ENCODE assay signal across 24 cellular contexts in genomic region chr7:127783267-127783559, GRCh38.
"Had no signal": no experiment of that assay in that cellular context is flagged by ENCODE, and none has a peak within 500 bp of the region (broad histone marks: within the 10 kb centered on the region; RNA-seq: fewer than 3 reads in every experiment).

No MANE protein-coding gene starts in this region.

- H3K9me3 Mint-ChIP-seq: activated CD4-positive, alpha-beta T cell treated with anti-CD3 and anti-CD28 coated beads, Interleukin-2, amount 10 ng/mL, durations not matched to agents 24 days and 14 days; central memory CD8-positive, alpha-beta T cell; mesothelial cell of epicardium had no signal

- H3K27ac Mint-ChIP-seq: activated CD4-positive, alpha-beta T cell treated with anti-CD3 and anti-CD28 coated beads, Interleukin-2, amount 10 ng/mL, durations not matched to agents 24 days and 14 days; activated CD8-positive, alpha-beta T cell treated with anti-CD3 and anti-CD28 coated beads, Interleukin-2, amount 10 ng/mL, durations not matched to agents 7 days and 5 days; activated naive CD8-positive, alpha-beta T cell; mesothelial cell of epicardium had no signal

- H3K27ac ChIP-seq: psoas muscle, right lobe of liver, tibial nerve, uterus had no signal

- ATAC-seq: body of pancreas, psoas muscle had no signal

- H3K36me3 Mint-ChIP-seq: mesothelial cell of epicardium had no signal

- DNase-seq: activated CD4-positive, alpha-beta T cell treated with anti-CD3 and anti-CD28 coated beads, Interleukin-2, amount 10 ng/mL, durations not matched to agents 24 days and 14 days; activated CD4-positive, CD25-positive, alpha-beta regulatory T cell; activated CD8-positive, alpha-beta memory T cell treated with anti-CD3 and anti-CD28 coated beads, Interleukin-2, amount 50 U/mL, for 4 hours; activated CD8-positive, alpha-beta T cell treated with anti-CD3 and anti-CD28 coated beads, Interleukin-2, amount 10 ng/mL, durations not matched to agents 7 days and 5 days; activated effector memory CD4-positive, alpha-beta T cell treated with anti-CD3 and anti-CD28 coated beads, Interleukin-2, amount 50 U/mL, for 16 hours; activated T-cell treated with anti-CD3 and anti-CD28 coated beads, Interleukin-2, amount 50 U/mL, for 48 hours; amniotic stem cell; body of pancreas; cortex of kidney; effector CD4-positive, alpha-beta T cell; hypothalamus; kidney glomerular epithelial cell; psoas muscle; right lobe of liver; stimulated activated CD4-positive, alpha-beta T cell treated with anti-CD3 and anti-CD28 coated beads, Interleukin-4, amount 100 ng/mL, for 4 hours; stimulated activated CD8-positive, alpha-beta memory T cell treated with anti-CD3 and anti-CD28 coated beads, Interleukin-4, amount 100 ng/mL, for 48 hours; stimulated activated naive CD4-positive, alpha-beta T cell treated with Interleukin-2 at 50 U/mL for 16 hours; uterus had no signal

- H3K4me1 ChIP-seq: uterus had no signal

- H3K4me3 Mint-ChIP-seq: activated CD4-positive, alpha-beta T cell treated with anti-CD3 and anti-CD28 coated beads, Interleukin-2, amount 10 ng/mL, durations not matched to agents 24 days and 14 days; activated CD8-positive, alpha-beta T cell treated with anti-CD3 and anti-CD28 coated beads, Interleukin-2, amount 10 ng/mL, durations not matched to agents 7 days and 5 days; activated naive CD8-positive, alpha-beta T cell; central memory CD8-positive, alpha-beta T cell; mesothelial cell of epicardium; neural crest cell had no signal

- H3K27me3 ChIP-seq: body of pancreas, right lobe of liver, tibial nerve, uterus had no signal

- H3K36me3 ChIP-seq: right lobe of liver, tibial nerve, uterus had no signal

- H3K4me3 ChIP-seq: body of pancreas, psoas muscle, right lobe of liver, smooth muscle cell, tibial nerve, uterus had no signal

- H3K9me3 ChIP-seq: body of pancreas, psoas muscle, right lobe of liver, tibial nerve, uterus had no signal

- H3K27me3 Mint-ChIP-seq: activated CD4-positive, alpha-beta T cell treated with anti-CD3 and anti-CD28 coated beads, Interleukin-2, amount 10 ng/mL, durations not matched to agents 24 days and 14 days; activated naive CD8-positive, alpha-beta T cell; central memory CD8-positive, alpha-beta T cell had no signal

- H3K4me2 ChIP-seq: smooth muscle cell had no signal
